Comparison of ENCODE assay signal across 32 cellular contexts in genomic region chr10:113091921-113092320, GRCh38.
A peak's percentile ranks its signal among the peaks of the same experiment; 100 is the strongest.
DNase-seq lines count a peak whose midpoint lies in the region; ATAC-seq and TF ChIP-seq lines count a peak whose summit lies in the region.
"Had no signal": no experiment of that assay in that cellular context is flagged by ENCODE, and none has a peak within 500 bp of the region (broad histone marks: within the 10 kb centered on the region; RNA-seq: fewer than 3 reads in every experiment).

No MANE protein-coding gene starts in this region.

- no peak for ATAC-seq in left ventricle myocardium superior
- ATAC-seq in activated CD8-positive, alpha-beta memory T cell treated with anti-CD3 and anti-CD28 coated beads, Interleukin-2, amount 10 ng/mL, durations not matched to agents 7 days and 5 days = no peak
- ATAC-seq: activated T-helper 17 cell treated with anti-CD3 and anti-CD28 coated beads, Interleukin-2, amount 50 U/mL, for 72 hours; gastroesophageal sphincter; left lobe of liver; naive thymus-derived CD8-positive, alpha-beta T cell; stimulated activated naive CD8-positive, alpha-beta T cell treated with anti-CD3 and anti-CD28 coated beads, Interleukin-15, amount 100 ng/mL, for 72 hours had no signal

- H3K18ac ChIP-seq in mesenchymal stem cell (ENCODE audit: low read depth in 1 of 2, low read length in 2 of 2) = peak overlapping the region; percentile 5 to 69

- no peaks in the 10 kb centered on the region for H3K9me3 ChIP-seq in right atrium auricular region
- no peaks in the 10 kb centered on the region for H3K9me3 ChIP-seq in mesenchymal stem cell (ENCODE audit: control insufficient read depth, low read length)
- H3K9me3 ChIP-seq: gastroesophageal sphincter, tibial artery had no signal

- H2BK15ac ChIP-seq in mesenchymal stem cell (ENCODE audit: low read depth, poor library complexity, severe bottlenecking) = no peak overlapping the region

- no peak overlapping the region for H2AFZ ChIP-seq in mesenchymal stem cell (ENCODE audit: low read depth, low read length)

- H3K4ac ChIP-seq in mesenchymal stem cell (ENCODE audit: low read depth in 1 of 2, low read length in 2 of 2) = no peak overlapping the region

- H4K8ac ChIP-seq in mesenchymal stem cell (ENCODE audit: low read length) = peak overlapping the region; percentile 7

- H3K14ac ChIP-seq in mesenchymal stem cell (ENCODE audit: low read length in 2 of 2) = no peak overlapping the region

- H3K79me1 ChIP-seq in mesenchymal stem cell (replicated peaks; ENCODE audit: low read length, poor library complexity, severe bottlenecking) = peaks cover 26% of the 10 kb centered on the region

- H3K27ac Mint-ChIP-seq in type B pancreatic cell = peak overlapping the region; percentile 34
- H3K27ac Mint-ChIP-seq in activated CD8-positive, alpha-beta memory T cell treated with anti-CD3 and anti-CD28 coated beads, Interleukin-2, amount 10 ng/mL, durations not matched to agents 7 days and 5 days = no peak overlapping the region
- H3K27ac Mint-ChIP-seq: activated B cell treated with CpG ODN at 0.5 μM for 24 hours; activated CD4-positive, alpha-beta memory T cell treated with anti-CD3 and anti-CD28 coated beads for 36 hours; activated naive CD4-positive, alpha-beta T cell treated with anti-CD3 and anti-CD28 coated beads, Interleukin-2, amount 50 U/mL, for 24 hours; activated T-helper 17 cell treated with anti-CD3 and anti-CD28 coated beads, Interleukin-2, amount 50 U/mL, for 72 hours; dendritic cell treated with granulocyte-macrophage colony-stimulating factor and Interleukin-4, amounts not matched to agents 40 ng/mL and 50 ng/mL, for 4 days; naive thymus-derived CD8-positive, alpha-beta T cell; stimulated activated naive CD8-positive, alpha-beta T cell treated with anti-CD3 and anti-CD28 coated beads, Interleukin-15, amount 100 ng/mL, for 72 hours had no signal

- peaks cover 31% of the 10 kb centered on the region for H3K36me3 Mint-ChIP-seq in type B pancreatic cell
- H3K36me3 Mint-ChIP-seq in activated CD8-positive, alpha-beta memory T cell treated with anti-CD3 and anti-CD28 coated beads, Interleukin-2, amount 10 ng/mL, durations not matched to agents 7 days and 5 days = peaks cover 4% of the 10 kb centered on the region
- H3K36me3 Mint-ChIP-seq: activated CD4-positive, alpha-beta memory T cell treated with anti-CD3 and anti-CD28 coated beads for 36 hours; activated naive CD4-positive, alpha-beta T cell treated with anti-CD3 and anti-CD28 coated beads, Interleukin-2, amount 50 U/mL, for 24 hours had no signal

- peak overlapping the region; percentile 97 for H2AK5ac ChIP-seq in mesenchymal stem cell (ENCODE audit: low read length, severe bottlenecking)

- H3K27me3 ChIP-seq in right atrium auricular region = no peaks in the 10 kb centered on the region
- no peaks in the 10 kb centered on the region for H3K27me3 ChIP-seq in mesenchymal stem cell (ENCODE audit: control insufficient read depth in 1 of 2, insufficient read depth in 1 of 2, low read length in 2 of 2)
- H3K27me3 ChIP-seq: cardiac muscle cell, gastroesophageal sphincter, tibial artery had no signal

- H2BK12ac ChIP-seq in mesenchymal stem cell (ENCODE audit: low read length in 2 of 2) = peak overlapping the region in 1 of 2 experiments; percentile 49

- no peak overlapping the region for H3K9ac ChIP-seq in mesenchymal stem cell (ENCODE audit: low read length)

- H3K27me3 Mint-ChIP-seq in type B pancreatic cell = no peaks in the 10 kb centered on the region
- peaks cover 4% of the 10 kb centered on the region for H3K27me3 Mint-ChIP-seq in activated CD8-positive, alpha-beta memory T cell treated with anti-CD3 and anti-CD28 coated beads, Interleukin-2, amount 10 ng/mL, durations not matched to agents 7 days and 5 days
- H3K27me3 Mint-ChIP-seq: activated CD4-positive, alpha-beta memory T cell treated with anti-CD3 and anti-CD28 coated beads for 36 hours; activated naive CD4-positive, alpha-beta T cell treated with anti-CD3 and anti-CD28 coated beads, Interleukin-2, amount 50 U/mL, for 24 hours; activated T-helper 17 cell treated with anti-CD3 and anti-CD28 coated beads, Interleukin-2, amount 50 U/mL, for 72 hours; naive thymus-derived CD8-positive, alpha-beta T cell had no signal

- no peak overlapping the region for H3K4me3 Mint-ChIP-seq in type B pancreatic cell
- no peak overlapping the region for H3K4me3 Mint-ChIP-seq in activated CD8-positive, alpha-beta memory T cell treated with anti-CD3 and anti-CD28 coated beads, Interleukin-2, amount 10 ng/mL, durations not matched to agents 7 days and 5 days
- H3K4me3 Mint-ChIP-seq: activated B cell treated with CpG ODN at 0.5 μM for 24 hours; activated CD4-positive, alpha-beta memory T cell treated with anti-CD3 and anti-CD28 coated beads for 36 hours; activated naive CD4-positive, alpha-beta T cell treated with anti-CD3 and anti-CD28 coated beads, Interleukin-2, amount 50 U/mL, for 24 hours; activated T-helper 17 cell treated with anti-CD3 and anti-CD28 coated beads, Interleukin-2, amount 50 U/mL, for 72 hours; dendritic cell treated with granulocyte-macrophage colony-stimulating factor and Interleukin-4, amounts not matched to agents 40 ng/mL and 50 ng/mL, for 4 days; immature natural killer cell; naive thymus-derived CD8-positive, alpha-beta T cell; stimulated activated naive CD8-positive, alpha-beta T cell treated with anti-CD3 and anti-CD28 coated beads, Interleukin-15, amount 100 ng/mL, for 72 hours had no signal

- CTCF ChIA-PET in activated CD8-positive, alpha-beta memory T cell treated with anti-CD3 and anti-CD28 coated beads, Interleukin-2, amount 10 ng/mL, durations not matched to agents 7 days and 5 days (lab: Charles Lee) = no interaction called here

- H3K4me3 ChIP-seq in right atrium auricular region (no peak overlapping the region), mesenchymal stem cell (ENCODE audit: insufficient read depth in 1 of 2, low read depth in 1 of 2, low read length in 2 of 2) (no peak overlapping the region)
- H3K4me3 ChIP-seq: cardiac muscle cell, gastroesophageal sphincter, skin epidermis, tibial artery had no signal

- DNase-seq in right atrium auricular region (ENCODE audit: low spot score) = peak; percentile 32
- DNase-seq in left ventricle myocardium superior = no peak
- peak; percentile 39 for DNase-seq in amniotic epithelial cell (ENCODE audit: low read depth)
- no peak for DNase-seq in mesenchymal stem cell
- DNase-seq in type B pancreatic cell (ENCODE audit: extremely low spot score, unreplicated experiment) = no peak
- no peak for DNase-seq in activated CD8-positive, alpha-beta memory T cell treated with anti-CD3 and anti-CD28 coated beads, Interleukin-2, amount 10 ng/mL, durations not matched to agents 7 days and 5 days
- DNase-seq in NCI-H510A treated with DMSO at 0.1 percent for 48 hours (lab: John Stamatoyannopoulos, UW) = no peak
- no peak for DNase-seq in Kasumi-1 (lab: John Stamatoyannopoulos, UW)
- DNase-seq: 8988T; activated B cell treated with CpG ODN at 0.5 μM for 24 hours; activated CD4-positive, alpha-beta memory T cell treated with anti-CD3 and anti-CD28 coated beads for 36 hours; activated CD8-positive, alpha-beta memory T cell treated with anti-CD3 and anti-CD28 coated beads, Interleukin-2, amount 50 U/mL, for 48 hours; AML-193; DMS53; HCEC 1CT; hippocampal formation; immature natural killer cell; KG1; naive thymus-derived CD8-positive, alpha-beta T cell; NCI-H1436; NCI-H446; nucleus accumbens; SIG-M5; stimulated activated naive CD8-positive, alpha-beta T cell treated with anti-CD3 and anti-CD28 coated beads, Interleukin-15, amount 100 ng/mL, for 72 hours had no signal

- no peak overlapping the region for H2BK120ac ChIP-seq in mesenchymal stem cell (ENCODE audit: low read depth, low read length)

- 95% methylated on average over 4 of the region's 4 CpGs for WGBS in mesenchymal stem cell

- TF ChIP-seq CTCF in right atrium auricular region (IDR thresholded peaks at IDR 0.05) (no peak), type B pancreatic cell (conservative IDR thresholded peaks at IDR 0.05) (no peak)

- H3K36me3 ChIP-seq in right atrium auricular region (no peaks in the 10 kb centered on the region), mesenchymal stem cell (ENCODE audit: control insufficient read depth in 1 of 2, insufficient read depth in 2 of 2, low read depth in 1 of 2, low read length in 2 of 2) (peaks cover 21 to 33% of the 10 kb centered on the region in 2 experiments)

- no peak overlapping the region for H3K27ac ChIP-seq in right atrium auricular region
- H3K27ac ChIP-seq in mesenchymal stem cell (ENCODE audit: low read length, poor library complexity, severe bottlenecking) = no peak overlapping the region
- H3K27ac ChIP-seq: cardiac muscle cell, gastroesophageal sphincter, skin epidermis, tibial artery had no signal

- intact Hi-C loops in left ventricle myocardium superior (cut with micrococcal nuclease) = no loop called here

- H3K9me3 Mint-ChIP-seq in type B pancreatic cell = no peaks in the 10 kb centered on the region
- peaks cover 4% of the 10 kb centered on the region for H3K9me3 Mint-ChIP-seq in activated CD8-positive, alpha-beta memory T cell treated with anti-CD3 and anti-CD28 coated beads, Interleukin-2, amount 10 ng/mL, durations not matched to agents 7 days and 5 days (ENCODE audit: low read depth)
- H3K9me3 Mint-ChIP-seq: activated naive CD4-positive, alpha-beta T cell treated with anti-CD3 and anti-CD28 coated beads, Interleukin-2, amount 50 U/mL, for 24 hours; activated T-helper 17 cell treated with anti-CD3 and anti-CD28 coated beads, Interleukin-2, amount 50 U/mL, for 72 hours; immature natural killer cell had no signal

- H3K4me1 ChIP-seq in right atrium auricular region (peaks cover 0 to 29% of the 10 kb centered on the region in 2 donors), mesenchymal stem cell (ENCODE audit: control insufficient read depth, insufficient read depth, low read depth, low read length) (peaks cover 30% of the 10 kb centered on the region)

- no peak overlapping the region for H2BK5ac ChIP-seq in mesenchymal stem cell (ENCODE audit: low read depth, low read length, poor library complexity, severe bottlenecking)

- peaks cover 29% of the 10 kb centered on the region for H3K4me1 Mint-ChIP-seq in type B pancreatic cell (ENCODE audit: unreplicated experiment)
- H3K4me1 Mint-ChIP-seq in activated CD8-positive, alpha-beta memory T cell treated with anti-CD3 and anti-CD28 coated beads, Interleukin-2, amount 10 ng/mL, durations not matched to agents 7 days and 5 days = peaks cover 18% of the 10 kb centered on the region

- no peak overlapping the region for H4K91ac ChIP-seq in mesenchymal stem cell (ENCODE audit: low read length)

- H3K4me2 ChIP-seq in mesenchymal stem cell (ENCODE audit: low read length, poor library complexity, severe bottlenecking) = no peak overlapping the region

- no peak overlapping the region for H3K23ac ChIP-seq in mesenchymal stem cell (ENCODE audit: low read length in 2 of 2)

Comparison
In these comparisons a context has a peak if more than half of its experiments do, and no peak if none do; other contexts are left out.
1. DNase-seq: peak in right atrium auricular region (single experiment) and amniotic epithelial cell (single experiment); none in left ventricle myocardium superior (single experiment), mesenchymal stem cell (single experiment), type B pancreatic cell (single experiment), activated CD8-positive, alpha-beta memory T cell treated with anti-CD3 and anti-CD28 coated beads, Interleukin-2, amount 10 ng/mL, durations not matched to agents 7 days and 5 days (single experiment), NCI-H510A treated with DMSO at 0.1 percent for 48 hours (single experiment) and Kasumi-1 (0 of 2).